31 cellular contexts compared by ENCODE assay signal in the genomic region with DNA sequence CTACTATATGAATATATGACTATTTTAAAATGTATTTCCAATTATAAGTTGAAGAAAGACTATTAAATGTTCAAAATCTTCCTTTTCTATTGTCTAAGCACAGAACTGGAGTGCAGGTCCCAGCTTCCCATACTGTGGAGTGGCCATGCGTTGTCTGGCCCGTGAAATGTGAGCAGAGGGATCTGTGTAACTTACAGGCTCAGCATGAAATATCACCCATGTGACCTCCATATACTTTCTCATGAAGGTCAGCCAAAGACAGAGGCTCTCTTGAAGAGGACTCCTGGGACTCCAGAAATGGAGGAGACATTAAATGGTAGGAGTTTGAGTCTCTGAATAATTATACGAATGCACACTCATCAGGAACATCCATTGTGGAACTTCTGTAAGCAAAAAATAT.
"Had no signal": no experiment of that assay in that cellular context is flagged by ENCODE, and none has a peak within 500 bp of the region (broad histone marks: within the 10 kb centered on the region; RNA-seq: fewer than 3 reads in every experiment).

No MANE protein-coding gene starts in this region.

- H3K4me3 Mint-ChIP-seq: activated CD4-positive, alpha-beta memory T cell treated with anti-CD3 and anti-CD28 coated beads for 36 hours; activated T-cell treated with anti-CD3 and anti-CD28 coated beads, Interleukin-2, amount 50 U/mL, for 4 hours; activated T-helper 17 cell treated with anti-CD3 and anti-CD28 coated beads, Interleukin-2, amount 50 U/mL, for 72 hours; dendritic cell treated with granulocyte-macrophage colony-stimulating factor and Interleukin-4, amounts not matched to agents 40 ng/mL and 50 ng/mL, for 4 days; endodermal cell; natural killer cell treated with Interleukin-12 subunit alpha and Interleukin-12 subunit beta and Interleukin-15 and Interleukin-18, amount 100 ng/mL, for 72 hours had no signal

- H3K4me1 Mint-ChIP-seq: activated T-helper 17 cell treated with anti-CD3 and anti-CD28 coated beads, Interleukin-2, amount 50 U/mL, for 72 hours had no signal

- ATAC-seq: activated T-cell treated with anti-CD3 and anti-CD28 coated beads, Interleukin-2, amount 50 U/mL, for 4 hours; activated T-helper 17 cell treated with anti-CD3 and anti-CD28 coated beads, Interleukin-2, amount 50 U/mL, for 72 hours; heart right ventricle; left lung; mucosa of descending colon; natural killer cell treated with Interleukin-12 subunit alpha and Interleukin-12 subunit beta and Interleukin-15 and Interleukin-18, amount 100 ng/mL, for 72 hours; right lobe of liver; stimulated activated naive CD8-positive, alpha-beta T cell treated with anti-CD3 and anti-CD28 coated beads, Interleukin-15, Interleukin-2, amounts not matched to agents 100 U/mL and 50 U/mL, for 24 hours had no signal

- H3K4me1 ChIP-seq: left lung, right lobe of liver, testis had no signal

- DNase-seq: activated CD4-positive, alpha-beta memory T cell treated with anti-CD3 and anti-CD28 coated beads for 36 hours; activated CD4-positive, alpha-beta T cell treated with anti-CD3 and anti-CD28 coated beads for 48 hours; activated CD8-positive, alpha-beta memory T cell treated with anti-CD3 and anti-CD28 coated beads, Interleukin-2, amount 50 U/mL, for 4 hours; activated gamma-delta T cell treated with Interleukin-2 at 50 U/mL for 16 hours; activated naive CD4-positive, alpha-beta T cell treated with anti-CD3 and anti-CD28 coated beads, Interleukin-2, amount 50 U/mL, for 16 hours; activated T-cell treated with anti-CD3 and anti-CD28 coated beads, Interleukin-2, amount 50 U/mL, for 4 hours; amniotic stem cell; caudate nucleus; endodermal cell; foreskin melanocyte; heart right ventricle; left lung; mucosa of descending colon; ovary; right lobe of liver; stimulated activated CD4-positive, alpha-beta T cell treated with anti-CD3 and anti-CD28 coated beads, Interleukin-12 subunit alpha, Interleukin-12 subunit beta, amount 100 ng/mL, for 4 hours; stimulated activated CD4-positive, alpha-beta T cell treated with anti-CD3 and anti-CD28 coated beads, Interleukin-4, amount 100 ng/mL, for 1 hour; stimulated activated naive CD8-positive, alpha-beta T cell treated with anti-CD3 and anti-CD28 coated beads, Interleukin-15, Interleukin-2, amounts not matched to agents 100 U/mL and 50 U/mL, for 24 hours; T-helper 9 cell; testis had no signal

- FAIRE-seq: astrocyte, islet of Langerhans, TTC549, urothelium cell line had no signal

- H3K36me3 ChIP-seq: esophagus muscularis mucosa, heart right ventricle, left lung, ovary, right lobe of liver had no signal

- H3K27me3 Mint-ChIP-seq: dendritic cell treated with granulocyte-macrophage colony-stimulating factor and Interleukin-4, amounts not matched to agents 40 ng/mL and 50 ng/mL, for 4 days; progenitor cell of endocrine pancreas had no signal

- H3K9me3 Mint-ChIP-seq: activated CD4-positive, alpha-beta memory T cell treated with anti-CD3 and anti-CD28 coated beads for 36 hours; activated T-cell treated with anti-CD3 and anti-CD28 coated beads, Interleukin-2, amount 50 U/mL, for 4 hours; activated T-helper 17 cell treated with anti-CD3 and anti-CD28 coated beads, Interleukin-2, amount 50 U/mL, for 72 hours; dendritic cell treated with granulocyte-macrophage colony-stimulating factor and Interleukin-4, amounts not matched to agents 40 ng/mL and 50 ng/mL, for 4 days; natural killer cell treated with Interleukin-12 subunit alpha and Interleukin-12 subunit beta and Interleukin-15 and Interleukin-18, amount 100 ng/mL, for 72 hours had no signal

- H3K27ac Mint-ChIP-seq: activated CD4-positive, alpha-beta memory T cell treated with anti-CD3 and anti-CD28 coated beads for 36 hours; activated T-helper 17 cell treated with anti-CD3 and anti-CD28 coated beads, Interleukin-2, amount 50 U/mL, for 72 hours; dendritic cell treated with granulocyte-macrophage colony-stimulating factor and Interleukin-4, amounts not matched to agents 40 ng/mL and 50 ng/mL, for 4 days; endodermal cell; natural killer cell treated with Interleukin-12 subunit alpha and Interleukin-12 subunit beta and Interleukin-15 and Interleukin-18, amount 100 ng/mL, for 72 hours; progenitor cell of endocrine pancreas had no signal

- H3K9me3 ChIP-seq: esophagus muscularis mucosa, heart right ventricle, left lung, mucosa of descending colon, ovary, right lobe of liver, testis had no signal

- H3K36me3 Mint-ChIP-seq: activated CD4-positive, alpha-beta memory T cell treated with anti-CD3 and anti-CD28 coated beads for 36 hours; natural killer cell treated with Interleukin-12 subunit alpha and Interleukin-12 subunit beta and Interleukin-15 and Interleukin-18, amount 100 ng/mL, for 72 hours had no signal

- H3K4me3 ChIP-seq: esophagus muscularis mucosa, heart right ventricle, left lung, lung, mucosa of descending colon, ovary, right lobe of liver, testis had no signal

- H3K27ac ChIP-seq: esophagus muscularis mucosa, heart right ventricle, left lung, ovary, right lobe of liver, testis, VCaP had no signal

- H3K27me3 ChIP-seq: esophagus muscularis mucosa, heart right ventricle, left lung, ovary, right lobe of liver, testis had no signal
